In the genomic region with DNA sequence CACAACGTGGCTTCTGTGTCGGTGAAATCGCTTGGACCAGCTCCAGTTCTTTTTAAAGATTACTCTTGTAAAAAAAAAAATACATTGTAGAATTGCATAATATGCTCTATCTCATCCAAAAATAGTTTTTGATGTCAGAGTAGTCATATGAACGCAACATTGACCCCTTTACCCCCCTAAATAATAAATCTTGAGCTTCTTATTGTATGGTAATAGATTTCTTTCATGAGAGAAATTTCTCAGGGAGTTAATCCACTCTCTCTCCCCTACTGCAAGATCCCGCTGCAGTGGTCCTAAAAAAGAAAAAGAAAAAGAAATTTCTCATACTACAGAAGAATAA, we compare ENCODE assay signal across 8 cellular contexts. TPM values are rescaled to one million over a fixed set of nuclear protein-coding genes. Genes with fewer than 3 reads are reported as not detected.
A peak's percentile ranks its signal among the peaks of the same experiment; 100 is the strongest.
DNase-seq lines count a peak whose midpoint lies in the region; ATAC-seq and TF ChIP-seq lines count a peak whose summit lies in the region.

No MANE protein-coding gene starts in this region.

- DNase-seq in Caco-2 (no peak), SK-N-SH (no peak), fibroblast of mammary gland (ENCODE audit: low read depth) (no peak), progenitor cell of endocrine pancreas (ENCODE audit: low spot score, unreplicated experiment) (no peak), BE2C (no peak), GF-D8 (lab: John Stamatoyannopoulos, UW) (no peak)

- POLR2A ChIA-PET in Caco-2 (lab: Charles Lee) (interaction anchor here (1.5 kb wide), 1 partner anchor 50 kb away, joined by 27 read pairs; the partner anchor contains the start of gene PAIP2B), SK-N-SH (lab: Yijun Ruan, JAX) (no interaction called here)

- peaks cover 7% of the 10 kb centered on the region; the same call in 1 of the 2 replicates for H3K4me1 ChIP-seq in Caco-2
- peaks cover 0 to 2% of the 10 kb centered on the region in 2 experiments; a peak in 2 of 4 replicates for H3K4me1 ChIP-seq in SK-N-SH (ENCODE audit: control insufficient read depth in 1 of 2, insufficient read depth in 2 of 2, low read depth in 1 of 2, low read length in 1 of 2)
- no peaks in the 10 kb centered on the region for H3K4me1 ChIP-seq in BE2C

- peak overlapping the region; percentile 89 for H3K4me2 ChIP-seq in SK-N-SH

- H2AFZ ChIP-seq in SK-N-SH (ENCODE audit: low read depth), result peak overlapping the region; percentile 74

- H3K36me3 Mint-ChIP-seq in Caco-2 (ENCODE audit: insufficient read depth, unreplicated experiment) (no peaks in the 10 kb centered on the region), progenitor cell of endocrine pancreas (ENCODE audit: insufficient read depth) (peaks cover 2% of the 10 kb centered on the region)

- BruUV-seq in Caco-2 (replicated peaks; lab: Mats Ljungman, UMichigan), result TSS peak; percentile 37

- H3K9ac ChIP-seq in SK-N-SH, result peak overlapping the region; percentile 55; the same call in 1 of the 2 replicates

- H3K9me3 Mint-ChIP-seq in Caco-2 (ENCODE audit: unreplicated experiment) (no peaks in the 10 kb centered on the region), progenitor cell of endocrine pancreas (ENCODE audit: low read depth) (peaks cover 13% of the 10 kb centered on the region)

- H3K36me3 ChIP-seq in Caco-2 (ENCODE audit: control insufficient read depth, insufficient read depth, low read length) (no peaks in the 10 kb centered on the region), SK-N-SH (replicated peaks in 1 of 2; ENCODE audit: control insufficient read depth in 1 of 2, insufficient read depth in 2 of 2, low read length in 1 of 2) (no peaks in the 10 kb centered on the region), BE2C (no peaks in the 10 kb centered on the region)

- peak overlapping the region; percentile 62 for H3K4me3 ChIP-seq in Caco-2 (ENCODE audit: low read depth, low read length)
- peak overlapping the region; percentile 61 to 67 for H3K4me3 ChIP-seq in SK-N-SH (ENCODE audit: low read depth in 2 of 2, low read length in 1 of 2)
- H3K4me3 ChIP-seq in fibroblast of mammary gland (ENCODE audit: control insufficient read depth, low read depth, low read length), result peak overlapping the region; percentile 55
- no peak overlapping the region for H3K4me3 ChIP-seq in BE2C (ENCODE audit: low read depth, low read length)

- peak overlapping the region in 1 of 2 experiments; percentile 23; a peak in 2 of 4 replicates for H3K27ac ChIP-seq in SK-N-SH (ENCODE audit: low read depth in 2 of 2, low read length in 1 of 2)

- WGBS in SK-N-SH (ENCODE audit: low lambda C conversion rate), result 2% methylated on average over 5 of the region's 5 CpGs

- intact Hi-C loops in Caco-2 (cut with micrococcal nuclease; ENCODE audit: unreplicated experiment), result loop anchor here (1.0 kb wide), 2 partner anchors 33 to 50 kb away; partner anchors contain the start of gene PAIP2B

- no peaks in the 10 kb centered on the region for H3K79me2 ChIP-seq in SK-N-SH (ENCODE audit: insufficient read depth)

- H3K9me2 ChIP-seq in SK-N-SH, result no peaks in the 10 kb centered on the region

- no peak for TF ChIP-seq RAD21 in SK-N-SH (IDR thresholded peaks at IDR 0.05; ENCODE audit: low read length)

- H3K4me3 Mint-ChIP-seq in Caco-2 (ENCODE audit: unreplicated experiment) (peak overlapping the region; percentile 74), progenitor cell of endocrine pancreas (ENCODE audit: low read depth) (peak overlapping the region; percentile 62)

- CTCF ChIA-PET in Caco-2 (lab: Charles Lee), result interaction anchor here (0.8 to 1.8 kb wide), 7 partner anchors 22 to 55 kb away, joined by 3 to 18 read pairs (median 4); partner anchors contain the start of gene ZNF638
- CTCF ChIA-PET in SK-N-SH (lab: Yijun Ruan, JAX), result interaction anchor here (0.7 to 3.8 kb wide), 19 partner anchors 11 to 233 kb away, joined by 3 to 24 read pairs (median 4); partner anchors contain the start of genes PAIP2B and ZNF638

- H3K27ac Mint-ChIP-seq in Caco-2 (ENCODE audit: unreplicated experiment) (no peak overlapping the region), progenitor cell of endocrine pancreas (no peak overlapping the region)

- H3K27me3 ChIP-seq in Caco-2 (replicated peaks; ENCODE audit: control insufficient read depth, insufficient read depth, low read length), result no peaks in the 10 kb centered on the region
- no peaks in the 10 kb centered on the region; the same call in 1 of the 2 replicates for H3K27me3 ChIP-seq in SK-N-SH (ENCODE audit: insufficient read depth)
- H3K27me3 ChIP-seq in BE2C, result peaks cover 20% of the 10 kb centered on the region

- no peaks in the 10 kb centered on the region for H4K20me1 ChIP-seq in SK-N-SH (ENCODE audit: insufficient read depth)

- no peak for ATAC-seq in HG02840 (IDR thresholded peaks at IDR 0.05; ENCODE audit: low FRiP score, unreplicated experiment)
- no peak for ATAC-seq in GM19324 (IDR thresholded peaks at IDR 0.05; ENCODE audit: low FRiP score, unreplicated experiment)

- no peak for TF ChIP-seq EP300 in SK-N-SH (IDR thresholded peaks at IDR 0.05; ENCODE audit: borderline replicate concordance in 1 of 2, low read depth in 1 of 2, low read length in 1 of 2)

- H3K27me3 Mint-ChIP-seq in Caco-2 (ENCODE audit: insufficient read depth, unreplicated experiment) (peaks cover 14% of the 10 kb centered on the region), progenitor cell of endocrine pancreas (peaks cover 88% of the 10 kb centered on the region)

- TF ChIP-seq CTCF in Caco-2 (IDR thresholded peaks at IDR 0.05; ENCODE audit: insufficient read depth in 1 of 2, low read depth in 1 of 2, low read length in 1 of 2, severe bottlenecking in 1 of 2, unreplicated experiment in 1 of 2) (no peak), SK-N-SH (IDR thresholded peaks at IDR 0.05) (no peak), fibroblast of mammary gland (conservative IDR thresholded peaks at IDR 0.05; ENCODE audit: control insufficient read depth, insufficient read depth, low read depth, low read length) (no peak), progenitor cell of endocrine pancreas (IDR thresholded peaks at IDR 0.05; ENCODE audit: unreplicated experiment) (no peak), BE2C (IDR thresholded peaks at IDR 0.05; ENCODE audit: low read depth, low read length) (no peak)

- H3K9me3 ChIP-seq in Caco-2 (no peaks in the 10 kb centered on the region), SK-N-SH (no peaks in the 10 kb centered on the region), BE2C (no peaks in the 10 kb centered on the region; the same call in 1 of the 2 replicates)

- H3K4me1 Mint-ChIP-seq in Caco-2 (ENCODE audit: low read depth, unreplicated experiment) (peaks cover 6% of the 10 kb centered on the region), progenitor cell of endocrine pancreas (ENCODE audit: low read depth) (peaks cover 4% of the 10 kb centered on the region)

- H3F3A ChIP-seq in SK-N-SH (replicated peaks; ENCODE audit: insufficient read depth), result peaks cover 6% of the 10 kb centered on the region

TF ChIP-seq in SK-N-SH, 30 proteins besides CTCF, POLR2A, EP300 and RAD21:
- TF ChIP-seq FOSL2 (IDR thresholded peaks at IDR 0.05; ENCODE audit: borderline replicate concordance, low read depth), result no peak
- TF ChIP-seq RFX5 (IDR thresholded peaks at IDR 0.05; ENCODE audit: low read length), result no peak
TF ChIP-seq in SK-N-SH: peak in this region for 0.

RNA-seq across cellular contexts. Expression of gene PAIP2B, which starts 50.2 kb away (rescaled TPM):
- total RNA-seq in Caco-2 (2022) (9.1 and 9.9 TPM in 2 replicates), progenitor cell of endocrine pancreas (23.9 and 25.1 TPM in 2 replicates)
- 0.20 and 0.23 TPM in 2 replicates for polyA plus RNA-seq in SK-N-SH (2012; rRNA removed)
- 0.38 and 0.40 TPM in 2 replicates for polyA plus RNA-seq in SK-N-SH (2012; cell fraction: cytosol; rRNA removed)
- polyA plus RNA-seq in SK-N-SH (2012; cell fraction: nucleus; rRNA removed), result 0.08 and 0.14 TPM in 2 replicates
- polyA plus RNA-seq in BE2C (2012; ENCODE audit: insufficient read depth, insufficient read length, low read depth), result 0.22 TPM

RNA-seq across cellular contexts. Expression of gene ZNF638, which starts 54.5 kb away (rescaled TPM):
- 133 and 134 TPM in 2 replicates for total RNA-seq in Caco-2 (2022)
- 28.1 and 32.2 TPM in 2 replicates for polyA plus RNA-seq in SK-N-SH (2012; rRNA removed)
- 29.6 and 32.9 TPM in 2 replicates for polyA plus RNA-seq in SK-N-SH (2012; cell fraction: cytosol; rRNA removed)
- 62.1 and 95.1 TPM in 2 replicates for polyA plus RNA-seq in SK-N-SH (2012; cell fraction: nucleus; rRNA removed)
- total RNA-seq in progenitor cell of endocrine pancreas, result 213 and 216 TPM in 2 replicates
- 30.7 TPM for polyA plus RNA-seq in BE2C (2012; ENCODE audit: insufficient read depth, insufficient read length, low read depth)
